Comparison of ENCODE assay signal across 20 cellular contexts in genomic region chr2:173192071-173192470, GRCh38.
DNase-seq lines count a peak whose midpoint lies in the region; ATAC-seq, FAIRE-seq and TF ChIP-seq lines count a peak whose summit lies in the region.
"Had no signal": no experiment of that assay in that cellular context is flagged by ENCODE, and none has a peak within 500 bp of the region (broad histone marks: within the 10 kb centered on the region; RNA-seq: fewer than 3 reads in every experiment).

No MANE protein-coding gene starts in this region.

- 43 to 47% methylated on average over 3 to 4 of the region's 4 CpGs for WGBS in gastroesophageal sphincter (ENCODE audit: low coverage in 1 of 2), 2 donors
- 76 to 83% (median 78%) methylated on average over 4 of the region's 4 CpGs for WGBS in small intestine, 3 donors
- 75 to 80% methylated on average over 4 of the region's 4 CpGs for WGBS in upper lobe of left lung, 2 donors

- no peak for FAIRE-seq in small intestine (lab: Jason Lieb, UNC)
- FAIRE-seq: HepG2, islet of Langerhans had no signal

- TF ChIP-seq POLR2A in gastroesophageal sphincter (IDR thresholded peaks at IDR 0.05) (no peak), upper lobe of left lung (IDR thresholded peaks at IDR 0.05) (no peak)

- no peaks in the 10 kb centered on the region for H3K9me3 ChIP-seq in HUES6 (ENCODE audit: control insufficient read depth, insufficient read depth, low read depth, low read length)
- no peaks in the 10 kb centered on the region for H3K9me3 ChIP-seq in gastroesophageal sphincter
- no peaks in the 10 kb centered on the region for H3K9me3 ChIP-seq in stomach smooth muscle (ENCODE audit: control insufficient read depth in 2 of 2, low read length in 2 of 2)
- no peaks in the 10 kb centered on the region for H3K9me3 ChIP-seq in small intestine (ENCODE audit: control insufficient read depth, low read depth)
- H3K9me3 ChIP-seq in upper lobe of left lung = no peaks in the 10 kb centered on the region
- H3K9me3 ChIP-seq: lower lobe of right lung, Peyer's patch had no signal

- H3K4me3 ChIP-seq in HUES6 (ENCODE audit: low read depth, low read length) = no peak overlapping the region
- H3K4me3 ChIP-seq in gastroesophageal sphincter = no peak overlapping the region
- H3K4me3 ChIP-seq in stomach smooth muscle (ENCODE audit: low read length in 2 of 2) = peak overlapping the region in 1 of 2 donors; percentile 13
- no peak overlapping the region for H3K4me3 ChIP-seq in small intestine (ENCODE audit: low read depth in 1 of 2, low read length in 2 of 2)
- no peak overlapping the region for H3K4me3 ChIP-seq in upper lobe of left lung
- H3K4me3 ChIP-seq: lower lobe of right lung, Peyer's patch, SK-N-MC had no signal

- no peak for ATAC-seq in gastroesophageal sphincter
- ATAC-seq in upper lobe of left lung (ENCODE audit: low FRiP score in 2 of 2) = no peak
- ATAC-seq: HepG2, lower lobe of right lung had no signal

- H3K36me3 ChIP-seq in HUES6 (ENCODE audit: control insufficient read depth, insufficient read depth, low read length) (no peaks in the 10 kb centered on the region), gastroesophageal sphincter (peaks cover 0 to 6% of the 10 kb centered on the region in 2 donors), stomach smooth muscle (ENCODE audit: control insufficient read depth in 2 of 2, insufficient read depth in 2 of 2, low read length in 2 of 2) (no peaks in the 10 kb centered on the region), small intestine (ENCODE audit: control insufficient read depth in 2 of 2, insufficient read depth in 2 of 2, low read length in 2 of 2) (peaks cover 0 to 3% of the 10 kb centered on the region in 2 donors), upper lobe of left lung (peaks cover 0 to 6% (median 2%) of the 10 kb centered on the region in 4 donors)
- H3K36me3 ChIP-seq: Peyer's patch had no signal

- peak overlapping the region; percentile 7; the same call in 1 of the 2 replicates for H3K27ac ChIP-seq in HUES6 (ENCODE audit: low read depth, low read length)
- H3K27ac ChIP-seq in VCaP = peak overlapping the region; percentile 42
- H3K27ac ChIP-seq in gastroesophageal sphincter = peak overlapping the region; percentile 65 to 82 (median 78)
- peak overlapping the region; percentile 13 for H3K27ac ChIP-seq in stomach smooth muscle (ENCODE audit: low read length)
- H3K27ac ChIP-seq in small intestine (ENCODE audit: low read depth in 1 of 2, low read length in 1 of 2) = no peak overlapping the region
- no peak overlapping the region for H3K27ac ChIP-seq in upper lobe of left lung
- H3K27ac ChIP-seq: lower lobe of right lung, Peyer's patch, SK-N-MC had no signal

- H3K27me3 ChIP-seq in HUES6 (ENCODE audit: control insufficient read depth, insufficient read depth, low read length) (no peaks in the 10 kb centered on the region), gastroesophageal sphincter (no peaks in the 10 kb centered on the region), stomach smooth muscle (ENCODE audit: control insufficient read depth in 1 of 2, insufficient read depth in 2 of 2, low read length in 2 of 2) (no peaks in the 10 kb centered on the region), small intestine (ENCODE audit: control insufficient read depth in 2 of 2, insufficient read depth in 2 of 2, low read length in 2 of 2) (no peaks in the 10 kb centered on the region), upper lobe of left lung (no peaks in the 10 kb centered on the region)
- H3K27me3 ChIP-seq: Peyer's patch had no signal

- H3K9ac ChIP-seq in HUES6 (ENCODE audit: low read length) (no peak overlapping the region), stomach smooth muscle (ENCODE audit: low read length in 2 of 2) (peak overlapping the region in 1 of 2 donors; percentile 13)

- TF ChIP-seq EP300 in gastroesophageal sphincter (IDR thresholded peaks at IDR 0.05) (no peak), upper lobe of left lung (IDR thresholded peaks at IDR 0.05) (no peak)

- peaks cover 62% of the 10 kb centered on the region for H3K4me1 ChIP-seq in HUES6 (ENCODE audit: control insufficient read depth, insufficient read depth, low read length)
- H3K4me1 ChIP-seq in gastroesophageal sphincter = peaks cover 33 to 99% (median 45%) of the 10 kb centered on the region in 3 donors
- H3K4me1 ChIP-seq in stomach smooth muscle (ENCODE audit: control insufficient read depth, insufficient read depth, low read length) = peaks cover 31% of the 10 kb centered on the region
- H3K4me1 ChIP-seq in small intestine (ENCODE audit: control insufficient read depth in 2 of 2, insufficient read depth in 1 of 2, low read depth in 1 of 2, low read length in 1 of 2) = peaks cover 0 to 3% of the 10 kb centered on the region in 2 donors
- peaks cover 4 to 10% (median 6%) of the 10 kb centered on the region in 4 donors for H3K4me1 ChIP-seq in upper lobe of left lung
- H3K4me1 ChIP-seq: Peyer's patch had no signal

- TF ChIP-seq CTCF in VCaP (conservative IDR thresholded peaks at IDR 0.05) (no peak), gastroesophageal sphincter (IDR thresholded peaks at IDR 0.05) (no peak), upper lobe of left lung (IDR thresholded peaks at IDR 0.05) (no peak)

- DNase-seq in amygdala (lab: John Stamatoyannopoulos, UW) = no peak
- DNase-seq in activated CD4-positive, alpha-beta T cell treated with anti-CD3 and anti-CD28 coated beads, Interleukin-2, amount 50 U/mL, for 4 hours = no peak
- DNase-seq in small intestine = no peak
- no peak for DNase-seq in upper lobe of left lung
- DNase-seq: activated CD4-positive, alpha-beta memory T cell treated with anti-CD3 and anti-CD28 coated beads, Interleukin-2, amount 10 ng/mL, durations not matched to agents 7 days and 5 days; activated T-cell treated with anti-CD3 and anti-CD28 coated beads, Interleukin-2, amount 50 U/mL, for 1 hour; lower lobe of right lung; NCI-H1417; NCI-H2107; NCI-H510A; NK-92 treated with Interleukin-12 subunit alpha and Interleukin-12 subunit beta, amount 100 ng/mL, for 24 hours; Peyer's patch; stimulated activated CD4-positive, alpha-beta T cell treated with anti-CD3 and anti-CD28 coated beads, Interleukin-15, amount 100 ng/mL, for 24 hours had no signal

Comparison
In these comparisons a context has a peak if more than half of its experiments do, and no peak if none do; other contexts are left out.
1. H3K27ac ChIP-seq: peak in HUES6 (single experiment), VCaP (single experiment), gastroesophageal sphincter (4 of 4) and stomach smooth muscle (single experiment); none in small intestine (0 of 2) and upper lobe of left lung (0 of 4).